ENCODE assay signal across 9 cellular contexts in genomic region chr20:62387993-62388635, GRCh38. TPM values are rescaled to one million over a fixed set of nuclear protein-coding genes. Genes with fewer than 3 reads are reported as not detected.
A peak's percentile ranks its signal among the peaks of the same experiment; 100 is the strongest.
DNase-seq lines count a peak whose midpoint lies in the region; ATAC-seq and TF ChIP-seq lines count a peak whose summit lies in the region.
"Had no signal": no experiment of that assay in that cellular context is flagged by ENCODE, and none has a peak within 500 bp of the region (broad histone marks: within the 10 kb centered on the region; RNA-seq: fewer than 3 reads in every experiment).

No MANE protein-coding gene starts in this region.

- TF ChIP-seq POLR2A in transverse colon (IDR thresholded peaks at IDR 0.05) = no peak

- H3K27me3 ChIP-seq in cardiac muscle cell = no peaks in the 10 kb centered on the region
- H3K27me3 ChIP-seq in left lung = no peaks in the 10 kb centered on the region
- H3K27me3 ChIP-seq in transverse colon = no peaks in the 10 kb centered on the region

- 63% methylated on average over 16 of the region's 16 CpGs; no CpG with 5 or more reads in 1 of the 2 donors for WGBS in transverse colon (ENCODE audit: low coverage in 1 of 2), 2 donors

- peak overlapping the region; percentile 93 for H3K27ac Mint-ChIP-seq in activated naive CD8-positive, alpha-beta T cell treated with anti-CD3 and anti-CD28 coated beads, Interleukin-2, amount 10 ng/mL, durations not matched to agents 7 days and 5 days

- H3K4me1 Mint-ChIP-seq in activated naive CD8-positive, alpha-beta T cell treated with anti-CD3 and anti-CD28 coated beads, Interleukin-2, amount 10 ng/mL, durations not matched to agents 7 days and 5 days = peaks cover 30% of the 10 kb centered on the region

- H3K9me3 ChIP-seq in cardiac muscle cell (ENCODE audit: low read depth) (no peaks in the 10 kb centered on the region), left lung (no peaks in the 10 kb centered on the region), transverse colon (no peaks in the 10 kb centered on the region)

- POLR2A ChIA-PET in activated naive CD8-positive, alpha-beta T cell treated with anti-CD3 and anti-CD28 coated beads, Interleukin-2, amount 10 ng/mL, durations not matched to agents 7 days and 5 days (lab: Charles Lee) = interaction anchor here (0.7 to 2.4 kb wide), 4 partner anchors 22 to 406 kb away, joined by 3 to 13 read pairs (median 6); partner anchors contain the start of gene ADRM1

- peak overlapping the region; percentile 87 for H3K4me3 Mint-ChIP-seq in activated naive CD8-positive, alpha-beta T cell treated with anti-CD3 and anti-CD28 coated beads, Interleukin-2, amount 10 ng/mL, durations not matched to agents 7 days and 5 days

- ATAC-seq in Right ventricle myocardium inferior (no peak), left lung (no peak), GM19463 (IDR thresholded peaks at IDR 0.05; ENCODE audit: unreplicated experiment) (no peak)
- no peak for ATAC-seq in activated naive CD8-positive, alpha-beta T cell treated with anti-CD3 and anti-CD28 coated beads, Interleukin-2, amount 10 ng/mL, durations not matched to agents 7 days and 5 days (ENCODE audit: low read depth)

- no peaks in the 10 kb centered on the region for H3K27me3 Mint-ChIP-seq in activated naive CD8-positive, alpha-beta T cell treated with anti-CD3 and anti-CD28 coated beads, Interleukin-2, amount 10 ng/mL, durations not matched to agents 7 days and 5 days

- in situ Hi-C loops in transverse colon (cut with MboI; ENCODE audit: low pct_ligation_motif_present in 1 of 4, low pct_unique_long_range_greater_than_20kb in 1 of 4, low sequenced_read_pairs in 3 of 4) = loop anchor here in 2 of 4 donors (10.0 kb wide), 1 partner anchor 93 kb away; no protein-coding TSS in a partner anchor

- no peak for TF ChIP-seq EP300 in transverse colon (IDR thresholded peaks at IDR 0.05; ENCODE audit: low read depth)

- intact Hi-C loops in Right ventricle myocardium inferior (cut with DNase I) = loop anchor here (10.0 kb wide), 3 partner anchors 203 to 407 kb away; partner anchors contain the start of genes MRGBP and MTG2
- intact Hi-C loops in left lung (cut with DNase I) = no loop called here
- intact Hi-C loops in transverse colon (cut with DNase I; ENCODE audit: low total_unique reads) = no loop called here

- DNase-seq in cardiac muscle cell (ENCODE audit: low read depth in 1 of 2, low spot score in 1 of 2) = no peak
- no peak for DNase-seq in Right ventricle myocardium inferior (ENCODE audit: missing footprints)
- DNase-seq in activated naive CD8-positive, alpha-beta T cell treated with anti-CD3 and anti-CD28 coated beads, Interleukin-2, amount 10 ng/mL, durations not matched to agents 7 days and 5 days = no peak
- DNase-seq in left lung = no peak
- no peak for DNase-seq in transverse colon
- DNase-seq in NCI-H345 treated with DMSO at 0.1 percent for 48 hours (lab: John Stamatoyannopoulos, UW; ENCODE audit: unreplicated experiment) = no peak
- no peak for DNase-seq in NCI-H146 treated with DMSO at 0.1 percent for 48 hours (lab: John Stamatoyannopoulos, UW; ENCODE audit: unreplicated experiment)
- DNase-seq: cortex of kidney had no signal

- H3K36me3 Mint-ChIP-seq in activated naive CD8-positive, alpha-beta T cell treated with anti-CD3 and anti-CD28 coated beads, Interleukin-2, amount 10 ng/mL, durations not matched to agents 7 days and 5 days = peaks cover 18% of the 10 kb centered on the region

- H3K4me1 ChIP-seq in cardiac muscle cell (ENCODE audit: low read depth) (peaks cover 9% of the 10 kb centered on the region), left lung (peaks cover 11 to 32% of the 10 kb centered on the region in 2 donors), transverse colon (peaks cover 18 to 24% (median 22%) of the 10 kb centered on the region in 4 donors)

- H3K4me3 ChIP-seq in cardiac muscle cell (peak overlapping the region; percentile 75), left lung (peak overlapping the region; percentile 98 to 100), transverse colon (peak overlapping the region in 3 of 4 donors; percentile 73 to 98 (median 75))

- H3K9me3 Mint-ChIP-seq in activated naive CD8-positive, alpha-beta T cell treated with anti-CD3 and anti-CD28 coated beads, Interleukin-2, amount 10 ng/mL, durations not matched to agents 7 days and 5 days = no peaks in the 10 kb centered on the region

- H3K36me3 ChIP-seq in cardiac muscle cell (no peaks in the 10 kb centered on the region), left lung (peaks cover 0 to 52% of the 10 kb centered on the region in 2 donors), transverse colon (peaks cover 0 to 3% (median 0%) of the 10 kb centered on the region in 4 donors)

- H3K27ac ChIP-seq in cardiac muscle cell (no peak overlapping the region), left lung (no peak overlapping the region), transverse colon (peak overlapping the region in 3 of 4 donors; percentile 93 to 97 (median 95))

- TF ChIP-seq CTCF in cardiac muscle cell (IDR thresholded peaks at IDR 0.05; ENCODE audit: low read depth, low read length) = no peak
- no peak for TF ChIP-seq CTCF in left lung (IDR thresholded peaks at IDR 0.05)
- TF ChIP-seq CTCF in transverse colon (IDR thresholded peaks at IDR 0.05) = no peak

RNA-seq across cellular contexts. Expression of gene RPS21, which starts 1.2 kb away (rescaled TPM):
- total RNA-seq in cardiac muscle cell (839 and 997 TPM in 2 replicates), Right ventricle myocardium inferior (782 TPM), left lung (1,000 to 10,000 TPM; 1,004 to 1,135 TPM), transverse colon (1,000 to 10,000 TPM in 3 of 4 donors, 100 to 1,000 TPM in 1; 585 to 2,728 (median 1,375) TPM)
- polyA plus RNA-seq in cardiac muscle cell = 374 and 378 TPM in 2 replicates
- total RNA-seq in activated naive CD8-positive, alpha-beta T cell treated with anti-CD3 and anti-CD28 coated beads, Interleukin-2, amount 10 ng/mL, durations not matched to agents 7 days and 5 days = 1,000 to 10,000 TPM; 2,045 to 2,157 TPM

RNA-seq across cellular contexts. Expression of gene CABLES2, which starts 19.0 kb away (rescaled TPM):
- total RNA-seq in cardiac muscle cell (15.5 and 17.9 TPM in 2 replicates), Right ventricle myocardium inferior (18.1 TPM), left lung (1 to 10 TPM; 4.1 to 6.3 TPM), transverse colon (10 to 100 TPM in 1 of 4 donors, 1 to 10 TPM in 3; 3.7 to 10.1 (median 8.5) TPM)
- 21.4 and 23.8 TPM in 2 replicates for polyA plus RNA-seq in cardiac muscle cell
- 10 to 100 TPM; 12.1 to 14.4 TPM for total RNA-seq in activated naive CD8-positive, alpha-beta T cell treated with anti-CD3 and anti-CD28 coated beads, Interleukin-2, amount 10 ng/mL, durations not matched to agents 7 days and 5 days

RNA-seq across cellular contexts. Expression of gene LAMA5, which starts 21.0 kb away (rescaled TPM):
- total RNA-seq in cardiac muscle cell (103 and 162 TPM in 2 replicates), Right ventricle myocardium inferior (89.3 TPM), left lung (100 to 1,000 TPM; 222 to 267 TPM), transverse colon (100 to 1,000 TPM in 2 of 4 donors, 10 to 100 TPM in 2; 33.2 to 269 (median 91.3) TPM)
- 168 and 214 TPM in 2 replicates for polyA plus RNA-seq in cardiac muscle cell
- under 1 TPM; 0.54 to 0.80 TPM for total RNA-seq in activated naive CD8-positive, alpha-beta T cell treated with anti-CD3 and anti-CD28 coated beads, Interleukin-2, amount 10 ng/mL, durations not matched to agents 7 days and 5 days

RNA-seq across cellular contexts. Expression of gene RBBP8NL, which starts 39.2 kb away (rescaled TPM):
- total RNA-seq in cardiac muscle cell = not detected in 2 replicates
- not detected in 2 replicates for polyA plus RNA-seq in cardiac muscle cell
- total RNA-seq in Right ventricle myocardium inferior = not detected
- total RNA-seq in activated naive CD8-positive, alpha-beta T cell treated with anti-CD3 and anti-CD28 coated beads, Interleukin-2, amount 10 ng/mL, durations not matched to agents 7 days and 5 days = not detected
- total RNA-seq in left lung = 1 to 10 TPM in 1 of 2 donors, under 1 TPM in 1; 0.97 to 1.1 TPM
- total RNA-seq in transverse colon = 1 to 10 TPM in 3 of 4 donors, under 1 TPM in 1; 0.75 to 9.4 (median 4.3) TPM

Comparison
In these comparisons a context has a peak if more than half of its experiments do, and no peak if none do; other contexts are left out.
1. H3K27ac ChIP-seq: peak in transverse colon (3 of 4); none in cardiac muscle cell (single experiment) and left lung (0 of 2).
2. RNA of gene LAMA5, which starts 21.0 kb away (total RNA-seq): 222 to 267 TPM in left lung, 103 to 162 TPM in cardiac muscle cell, 33.2 to 269 TPM in transverse colon and 89.3 TPM in Right ventricle myocardium inferior (single experiment); 0.54 to 0.80 TPM in activated naive CD8-positive, alpha-beta T cell treated with anti-CD3 and anti-CD28 coated beads, Interleukin-2, amount 10 ng/mL, durations not matched to agents 7 days and 5 days; every median in the first group is over 10 times any median in the second.
3. Peak in every context shown above with its lines, with median percentiles within 50 percentile points of each other: H3K4me3 ChIP-seq.